In the genomic region with DNA sequence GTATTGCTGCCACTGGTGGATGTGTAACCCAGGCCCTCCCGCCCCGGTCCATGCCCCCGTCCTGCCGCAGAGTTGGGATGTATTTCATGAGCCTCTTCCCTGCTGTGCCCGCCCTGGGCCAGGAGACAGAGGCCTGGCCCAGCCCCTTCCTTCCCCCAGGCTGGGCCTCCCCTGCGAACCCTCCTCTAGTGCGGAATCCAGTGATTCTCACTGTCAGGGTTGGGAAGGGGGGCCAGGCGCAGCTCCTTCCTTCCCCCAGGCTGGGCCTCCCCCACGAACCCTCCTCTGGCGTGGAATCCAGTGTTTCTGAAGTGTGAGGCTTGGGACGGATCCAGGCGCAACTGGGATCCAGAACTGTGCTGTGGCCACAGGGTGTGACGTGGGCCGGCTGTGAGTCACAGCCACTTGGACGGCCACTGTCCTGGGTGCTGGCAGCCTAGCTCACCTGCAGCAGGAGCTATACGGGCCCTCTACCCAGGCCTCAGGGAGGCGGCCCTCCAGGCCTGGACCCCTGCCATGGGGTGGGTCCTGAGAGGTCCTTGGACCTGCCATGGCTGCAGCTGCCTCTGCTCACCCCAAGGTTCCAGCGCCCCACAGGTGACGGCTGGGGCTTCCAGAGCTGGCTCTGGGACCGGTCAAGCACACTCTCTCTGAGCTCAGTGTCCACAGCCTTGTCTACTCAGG, we compare ENCODE assay signal across 14 cellular contexts. TPM values are rescaled to one million over a fixed set of nuclear protein-coding genes. Genes with fewer than 3 reads are reported as not detected.
A peak's percentile ranks its signal among the peaks of the same experiment; 100 is the strongest.
DNase-seq lines count a peak whose midpoint lies in the region; ATAC-seq lines count a peak whose summit lies in the region.
"Had no signal": no experiment of that assay in that cellular context is flagged by ENCODE, and none has a peak within 500 bp of the region (broad histone marks: within the 10 kb centered on the region; RNA-seq: fewer than 3 reads in every experiment).

No MANE protein-coding gene starts in this region.

- intact Hi-C loops in left ventricle myocardium superior (cut with micrococcal nuclease) (no loop called here), posterior vena cava (cut with DNase I) (no loop called here)
- intact Hi-C loops in activated CD4-positive, alpha-beta memory T cell treated with anti-CD3 and anti-CD28 coated beads for 36 hours (cut with micrococcal nuclease), result no loop called here

- H3K27me3 Mint-ChIP-seq in activated CD4-positive, alpha-beta memory T cell treated with anti-CD3 and anti-CD28 coated beads for 36 hours, result peaks cover 7% of the 10 kb centered on the region

- no peak overlapping the region for H3K4me3 Mint-ChIP-seq in activated CD4-positive, alpha-beta memory T cell treated with anti-CD3 and anti-CD28 coated beads for 36 hours
- H3K4me3 Mint-ChIP-seq: CD8-positive, alpha-beta T cell had no signal

- DNase-seq in ELR (ENCODE audit: low read depth), result peak; percentile 39
- peak; percentile 66 for DNase-seq in astrocyte of the hippocampus (ENCODE audit: low read depth, low spot score)
- DNase-seq in left ventricle myocardium superior, result peak; percentile 86
- DNase-seq in posterior vena cava (ENCODE audit: low spot score), result peak; percentile 89
- DNase-seq in T1000 (lab: John Stamatoyannopoulos, UW), result no peak
- DNase-seq in activated CD4-positive, alpha-beta memory T cell treated with anti-CD3 and anti-CD28 coated beads for 36 hours, result no peak
- no peak for DNase-seq in NCI-H2107 treated with DMSO at 0.1 percent for 48 hours (lab: John Stamatoyannopoulos, UW; ENCODE audit: unreplicated experiment)
- no peak for DNase-seq in cortex of kidney (lab: John Stamatoyannopoulos, UW)
- DNase-seq: CD8-positive, alpha-beta T cell; GOT3; Karpas-422; NCI-H1694; stomach had no signal

- H3K27ac Mint-ChIP-seq in activated CD4-positive, alpha-beta memory T cell treated with anti-CD3 and anti-CD28 coated beads for 36 hours, result no peak overlapping the region
- H3K27ac Mint-ChIP-seq: activated naive CD4-positive, alpha-beta T cell treated with anti-CD3 and anti-CD28 coated beads, Interleukin-2, amount 50 U/mL, for 72 hours; CD8-positive, alpha-beta T cell had no signal

- peak; percentile 91 for ATAC-seq in left ventricle myocardium superior
- ATAC-seq: activated naive CD4-positive, alpha-beta T cell treated with anti-CD3 and anti-CD28 coated beads, Interleukin-2, amount 50 U/mL, for 72 hours; CD8-positive, alpha-beta T cell had no signal

- POLR2A ChIA-PET in activated CD4-positive, alpha-beta memory T cell treated with anti-CD3 and anti-CD28 coated beads for 36 hours (lab: Charles Lee), result no interaction called here

- H3K4me1 Mint-ChIP-seq in activated CD4-positive, alpha-beta memory T cell treated with anti-CD3 and anti-CD28 coated beads for 36 hours (ENCODE audit: low read depth), result peaks cover 1% of the 10 kb centered on the region

- H3K36me3 Mint-ChIP-seq in activated CD4-positive, alpha-beta memory T cell treated with anti-CD3 and anti-CD28 coated beads for 36 hours, result no peaks in the 10 kb centered on the region
- H3K36me3 Mint-ChIP-seq: activated naive CD4-positive, alpha-beta T cell treated with anti-CD3 and anti-CD28 coated beads, Interleukin-2, amount 50 U/mL, for 72 hours; CD8-positive, alpha-beta T cell had no signal

- no peaks in the 10 kb centered on the region for H3K9me3 Mint-ChIP-seq in activated CD4-positive, alpha-beta memory T cell treated with anti-CD3 and anti-CD28 coated beads for 36 hours
- H3K9me3 Mint-ChIP-seq: activated naive CD4-positive, alpha-beta T cell treated with anti-CD3 and anti-CD28 coated beads, Interleukin-2, amount 50 U/mL, for 72 hours; CD8-positive, alpha-beta T cell had no signal

- CTCF ChIA-PET in activated CD4-positive, alpha-beta memory T cell treated with anti-CD3 and anti-CD28 coated beads for 36 hours (lab: Charles Lee), result no interaction called here

RNA-seq across cellular contexts. Expression of a gene that starts 28.3 kb away (rescaled TPM):
- not detected for total RNA-seq in left ventricle myocardium superior
- under 1 TPM in 1 of 2 donors, not detected in 1; 0.14 TPM for total RNA-seq in posterior vena cava
- total RNA-seq in activated CD4-positive, alpha-beta memory T cell treated with anti-CD3 and anti-CD28 coated beads for 36 hours, result not detected

RNA-seq across cellular contexts. Expression of a gene that starts 39.9 kb away (rescaled TPM):
- total RNA-seq in left ventricle myocardium superior, result 1.8 TPM
- not detected for total RNA-seq in posterior vena cava
- total RNA-seq in activated CD4-positive, alpha-beta memory T cell treated with anti-CD3 and anti-CD28 coated beads for 36 hours, result not detected
- total RNA-seq: activated naive CD4-positive, alpha-beta T cell treated with anti-CD3 and anti-CD28 coated beads, Interleukin-2, amount 50 U/mL, for 72 hours; CD8-positive, alpha-beta T cell had no signal

RNA-seq across cellular contexts. Expression of a gene that starts 48.7 kb away (rescaled TPM):
- 30.9 TPM for total RNA-seq in left ventricle myocardium superior
- 10 to 100 TPM; 58.6 to 62.6 TPM for total RNA-seq in posterior vena cava
- total RNA-seq in activated CD4-positive, alpha-beta memory T cell treated with anti-CD3 and anti-CD28 coated beads for 36 hours, result 10 to 100 TPM; 68.4 to 72.4 TPM

Comparison
In these comparisons a context has a peak if more than half of its experiments do, and no peak if none do; other contexts are left out.
1. DNase-seq: peak in ELR (single experiment), astrocyte of the hippocampus (single experiment), left ventricle myocardium superior (single experiment) and posterior vena cava (single experiment); none in T1000 (single experiment), activated CD4-positive, alpha-beta memory T cell treated with anti-CD3 and anti-CD28 coated beads for 36 hours (single experiment), NCI-H2107 treated with DMSO at 0.1 percent for 48 hours (single experiment) and cortex of kidney (single experiment).